Comparison of ENCODE assay signal across 35 cellular contexts in genomic region chr2:110885256-110885655, GRCh38.
DNase-seq lines count a peak whose midpoint lies in the region; ATAC-seq, FAIRE-seq and TF ChIP-seq lines count a peak whose summit lies in the region.
"Had no signal": no experiment of that assay in that cellular context is flagged by ENCODE, and none has a peak within 500 bp of the region (broad histone marks: within the 10 kb centered on the region; RNA-seq: fewer than 3 reads in every experiment).

No MANE protein-coding gene starts in this region.

- CTCF ChIA-PET in HepG2 (lab: Yijun Ruan, JAX; ENCODE audit: low intra/inter-chr PET ratio, low total read pairs), result no interaction called here
- CTCF ChIA-PET in K562 (lab: Yijun Ruan, JAX; ENCODE audit: low intra/inter-chr PET ratio), result no interaction called here

- TF ChIP-seq CTCF in HepG2 (CRISPR knock-in tag; IDR thresholded peaks at IDR 0.05), result no peak
- TF ChIP-seq CTCF in right lobe of liver (IDR thresholded peaks at IDR 0.05), result no peak
- TF ChIP-seq CTCF in K562 (IDR thresholded peaks at IDR 0.05 in 2 of 3, conservative IDR thresholded peaks at IDR 0.05 in 1 of 3; ENCODE audit: insufficient read depth in 2 of 3, low read depth in 1 of 3, low read length in 3 of 3), result no peak

- in situ Hi-C loops in HepG2 (cut with HindIII; ENCODE audit: extremely low pct_ligation_motif_present, low pct_unique_long_range_greater_than_20kb) (no loop called here), K562 (cut with MboI) (no loop called here)

- TF ChIP-seq POLR2A in HepG2 (IDR thresholded peaks at IDR 0.05; ENCODE audit: insufficient read depth in 1 of 2, low read depth in 2 of 2, low read length in 2 of 2) (no peak), right lobe of liver (IDR thresholded peaks at IDR 0.05) (no peak), K562 (conservative IDR thresholded peaks at IDR 0.05) (no peak)

- H3K27ac ChIP-seq in HepG2 (ENCODE audit: extremely low read length, insufficient read depth, low read length), result no peak overlapping the region
- H3K27ac ChIP-seq in right lobe of liver, result no peak overlapping the region
- no peak overlapping the region for H3K27ac ChIP-seq in K562 (ENCODE audit: extremely low read depth, low read depth, low read length)
- H3K27ac ChIP-seq: 22Rv1; A549; BLaER1; BLaER1 treated with 17β-estradiol and CSF1 and Interleukin-3, amounts not matched to agents 10 nM and 100 nM; C4-2B had no signal

- ATAC-seq in HepG2, result no peak
- no peak for ATAC-seq in right lobe of liver
- no peak for ATAC-seq in K562
- ATAC-seq in HG03175 (IDR thresholded peaks at IDR 0.05; ENCODE audit: unreplicated experiment), result no peak
- ATAC-seq: A549; CD8-positive, alpha-beta T cell had no signal

- TF ChIP-seq EP300 in HepG2 (IDR thresholded peaks at IDR 0.05; ENCODE audit: low read depth in 2 of 2, low read length in 2 of 2), result no peak
- no peak for TF ChIP-seq EP300 in HepG2 (CRISPR knock-in tag; IDR thresholded peaks at IDR 0.05; ENCODE audit: borderline replicate concordance)
- TF ChIP-seq EP300 in K562 (IDR thresholded peaks at IDR 0.05; ENCODE audit: low read length), result no peak

- H3K9me3 Mint-ChIP-seq in activated CD4-positive, alpha-beta T cell treated with anti-CD3 and anti-CD28 coated beads, Interleukin-2, amount 10 ng/mL, durations not matched to agents 24 days and 14 days, result peaks cover 4% of the 10 kb centered on the region
- H3K9me3 Mint-ChIP-seq: CD4-positive, alpha-beta T cell had no signal

- peaks cover 5% of the 10 kb centered on the region for H3K4me1 Mint-ChIP-seq in activated CD4-positive, alpha-beta T cell treated with anti-CD3 and anti-CD28 coated beads, Interleukin-2, amount 10 ng/mL, durations not matched to agents 24 days and 14 days
- H3K4me1 Mint-ChIP-seq: B cell; CD4-positive, alpha-beta memory T cell; CD8-positive, alpha-beta memory T cell had no signal

- FAIRE-seq in HepG2 (lab: Jason Lieb, UNC) (no peak), K562 (lab: Jason Lieb, UNC) (no peak)
- FAIRE-seq: A204.1, A549, D721Med had no signal

- H3K27ac Mint-ChIP-seq in activated CD4-positive, alpha-beta T cell treated with anti-CD3 and anti-CD28 coated beads, Interleukin-2, amount 10 ng/mL, durations not matched to agents 24 days and 14 days, result no peak overlapping the region
- H3K27ac Mint-ChIP-seq: B cell; CD14-positive monocyte; CD4-positive, alpha-beta memory T cell; CD4-positive, alpha-beta T cell; CD4-positive, CD25-positive, alpha-beta regulatory T cell; CD8-positive, alpha-beta memory T cell; CD8-positive, alpha-beta T cell had no signal

- no peaks in the 10 kb centered on the region for H3K79me2 ChIP-seq in HepG2 (ENCODE audit: insufficient read depth, low read length)
- no peaks in the 10 kb centered on the region for H3K79me2 ChIP-seq in K562 (ENCODE audit: control insufficient read depth, insufficient read depth, low read length)

- H3K4me3 Mint-ChIP-seq in activated CD4-positive, alpha-beta T cell treated with anti-CD3 and anti-CD28 coated beads, Interleukin-2, amount 10 ng/mL, durations not matched to agents 24 days and 14 days, result no peak overlapping the region
- H3K4me3 Mint-ChIP-seq: B cell; CD14-positive monocyte; CD4-positive, alpha-beta memory T cell; CD4-positive, alpha-beta T cell; CD4-positive, CD25-positive, alpha-beta regulatory T cell; CD8-positive, alpha-beta memory T cell; CD8-positive, alpha-beta T cell had no signal

- no peak overlapping the region for H3K9ac ChIP-seq in HepG2 (ENCODE audit: insufficient read depth, low read depth, low read length)
- H3K9ac ChIP-seq in K562 (ENCODE audit: insufficient read depth in 1 of 2, low read depth in 2 of 2, low read length in 2 of 2), result no peak overlapping the region
- H3K9ac ChIP-seq: BLaER1; BLaER1 treated with 17β-estradiol and CSF1 and Interleukin-3, amounts not matched to agents 10 nM and 100 nM had no signal

- H3K27me3 Mint-ChIP-seq in activated CD4-positive, alpha-beta T cell treated with anti-CD3 and anti-CD28 coated beads, Interleukin-2, amount 10 ng/mL, durations not matched to agents 24 days and 14 days, result peaks cover 60% of the 10 kb centered on the region

- DNase-seq in activated CD4-positive, alpha-beta T cell treated with anti-CD3 and anti-CD28 coated beads, Interleukin-2, amount 10 ng/mL, durations not matched to agents 24 days and 14 days, result peak; percentile 3
- no peak for DNase-seq in activated CD4-positive, alpha-beta T cell treated with anti-CD3 and anti-CD28 coated beads, Interleukin-2, amount 50 U/mL, for 48 hours
- DNase-seq in HepG2 (ENCODE audit: low spot score) (no peak), right lobe of liver (no peak), K562 (ENCODE audit: extremely low read depth in 1 of 4, low spot score in 3 of 4) (no peak)
- DNase-seq: 8988T; ACHN; AML-193; BE2C; C1 segment of cervical spinal cord; Caco-2; Calu3; CD4-positive, alpha-beta memory T cell; CD4-positive, alpha-beta T cell; CD4-positive, CD25-positive, alpha-beta regulatory T cell; CD8-positive, alpha-beta memory T cell; CD8-positive, alpha-beta T cell; COR-L47; DMS 273 treated with DMSO at 0.1 percent for 48 hours; DMS153; DMS53; DMS79; DMS79 treated with DMSO at 0.1 percent for 48 hours; DND-41; EL had no signal

- H3K4me1 ChIP-seq in HepG2 (ENCODE audit: insufficient read depth, low read length), result no peaks in the 10 kb centered on the region
- no peaks in the 10 kb centered on the region for H3K4me1 ChIP-seq in right lobe of liver
- H3K4me1 ChIP-seq in K562 (replicated peaks in 1 of 2; ENCODE audit: control insufficient read depth in 2 of 2, insufficient read depth in 2 of 2, low read length in 2 of 2), result no peaks in the 10 kb centered on the region
- H3K4me1 ChIP-seq: A549; BE2C; BLaER1; BLaER1 treated with 17β-estradiol and CSF1 and Interleukin-3, amounts not matched to agents 10 nM and 100 nM; Caco-2 had no signal

- H3K9me3 ChIP-seq in HepG2 (ENCODE audit: low read length) (no peaks in the 10 kb centered on the region), right lobe of liver (no peaks in the 10 kb centered on the region), K562 (replicated peaks; ENCODE audit: control insufficient read depth, insufficient read depth, low read depth, low read length) (no peaks in the 10 kb centered on the region)
- H3K9me3 ChIP-seq: BE2C, BLaER1, Caco-2 had no signal

- no peaks in the 10 kb centered on the region for H4K20me1 ChIP-seq in HepG2 (ENCODE audit: insufficient read depth, low read length)
- no peaks in the 10 kb centered on the region for H4K20me1 ChIP-seq in K562 (replicated peaks; ENCODE audit: control insufficient read depth, insufficient read depth, low read length)
- H4K20me1 ChIP-seq: BLaER1; BLaER1 treated with 17β-estradiol and CSF1 and Interleukin-3, amounts not matched to agents 10 nM and 100 nM had no signal

- H3K36me3 ChIP-seq in HepG2 (replicated peaks in 1 of 2; ENCODE audit: control insufficient read depth in 1 of 2, insufficient read depth in 2 of 2, low read length in 2 of 2), result no peaks in the 10 kb centered on the region
- H3K36me3 ChIP-seq in right lobe of liver, result no peaks in the 10 kb centered on the region
- H3K36me3 ChIP-seq in K562 (ENCODE audit: control insufficient read depth, insufficient read depth, low read length), result no peaks in the 10 kb centered on the region
- H3K36me3 ChIP-seq: BE2C; BLaER1; BLaER1 treated with 17β-estradiol and CSF1 and Interleukin-3, amounts not matched to agents 10 nM and 100 nM had no signal

- H3K4me2 ChIP-seq in HepG2 (ENCODE audit: low read depth, low read length), result no peak overlapping the region
- H3K4me2 ChIP-seq in K562 (ENCODE audit: insufficient read depth, low read length), result no peak overlapping the region
- H3K4me2 ChIP-seq: A549; BLaER1; BLaER1 treated with 17β-estradiol and CSF1 and Interleukin-3, amounts not matched to agents 10 nM and 100 nM had no signal

- 38% methylated on average over 4 of the region's 4 CpGs for WGBS in HepG2 (ENCODE audit: low lambda C conversion rate)
- 87% methylated on average over 4 of the region's 4 CpGs for WGBS in right lobe of liver (ENCODE audit: insufficient coverage, low coverage, low lambda C conversion rate, missing lambda C conversion rate)
- WGBS in K562 (ENCODE audit: insufficient coverage, low coverage, missing lambda C conversion rate), result 0% methylated on average over 4 of the region's 4 CpGs

- BruUV-seq in HepG2 (replicated peaks; lab: Mats Ljungman, UMichigan) (no TSS peak), K562 (replicated peaks; lab: Mats Ljungman, UMichigan) (no TSS peak)

- H3K27me3 ChIP-seq in HepG2 (ENCODE audit: control insufficient read depth in 1 of 2, insufficient read depth in 2 of 2, low read length in 2 of 2), result 0 out of 5 replicates have a peak, but pooled peaks cover 0 to 3% of the 10 kb centered on the region in 2 experiments
- H3K27me3 ChIP-seq in right lobe of liver, result no peaks in the 10 kb centered on the region
- peaks cover 0 to 5% of the 10 kb centered on the region in 2 experiments; a peak in 2 of 5 replicates for H3K27me3 ChIP-seq in K562 (ENCODE audit: control insufficient read depth in 2 of 2, insufficient read depth in 2 of 2, low read length in 2 of 2)
- H3K27me3 ChIP-seq: BE2C; BLaER1; BLaER1 treated with 17β-estradiol and CSF1 and Interleukin-3, amounts not matched to agents 10 nM and 100 nM had no signal

- intact Hi-C loops in activated CD4-positive, alpha-beta T cell treated with anti-CD3 and anti-CD28 coated beads, Interleukin-2, amount 10 ng/mL, durations not matched to agents 24 days and 14 days (cut with micrococcal nuclease), result no loop called here
- intact Hi-C loops in HepG2 (cut with micrococcal nuclease; ENCODE audit: unreplicated experiment) (loop anchor here (5.0 kb wide), 1 partner anchor 33 kb away; no protein-coding TSS in a partner anchor), right lobe of liver (cut with DNase I) (no loop called here), K562 (cut with micrococcal nuclease) (no loop called here)

- no peaks in the 10 kb centered on the region for H3K9me1 ChIP-seq in K562 (ENCODE audit: control insufficient read depth, insufficient read depth, low read length)

- no peaks in the 10 kb centered on the region for H3K36me3 Mint-ChIP-seq in activated CD4-positive, alpha-beta T cell treated with anti-CD3 and anti-CD28 coated beads, Interleukin-2, amount 10 ng/mL, durations not matched to agents 24 days and 14 days (ENCODE audit: low read depth)
- H3K36me3 Mint-ChIP-seq: CD14-positive monocyte; CD4-positive, alpha-beta memory T cell; CD4-positive, CD25-positive, alpha-beta regulatory T cell; CD8-positive, alpha-beta T cell had no signal

- TF ChIP-seq RAD21 in HepG2 (CRISPR knock-in tag; IDR thresholded peaks at IDR 0.05) (no peak), K562 (CRISPR knock-in tag; conservative IDR thresholded peaks at IDR 0.05 in 1 of 2, IDR thresholded peaks at IDR 0.05 in 1 of 2) (no peak)

- no peak overlapping the region for H2AFZ ChIP-seq in HepG2 (ENCODE audit: low read length)
- no peak overlapping the region for H2AFZ ChIP-seq in K562 (ENCODE audit: low read depth, low read length)

- H3K4me3 ChIP-seq in HepG2 (replicated peaks in 1 of 3; ENCODE audit: insufficient read depth in 1 of 3, low read depth in 2 of 3, low read length in 3 of 3), result no peak overlapping the region
- no peak overlapping the region for H3K4me3 ChIP-seq in right lobe of liver
- no peak overlapping the region for H3K4me3 ChIP-seq in K562
- H3K4me3 ChIP-seq: A549; BLaER1; BLaER1 treated with 17β-estradiol and CSF1 and Interleukin-3, amounts not matched to agents 10 nM and 100 nM had no signal

- POLR2A ChIA-PET in HepG2 (lab: Yijun Ruan, JAX), result no interaction called here
- POLR2A ChIA-PET in K562 (lab: Yijun Ruan, JAX), result no interaction called here
